24 cellular contexts compared by ENCODE assay signal in the genomic region with DNA sequence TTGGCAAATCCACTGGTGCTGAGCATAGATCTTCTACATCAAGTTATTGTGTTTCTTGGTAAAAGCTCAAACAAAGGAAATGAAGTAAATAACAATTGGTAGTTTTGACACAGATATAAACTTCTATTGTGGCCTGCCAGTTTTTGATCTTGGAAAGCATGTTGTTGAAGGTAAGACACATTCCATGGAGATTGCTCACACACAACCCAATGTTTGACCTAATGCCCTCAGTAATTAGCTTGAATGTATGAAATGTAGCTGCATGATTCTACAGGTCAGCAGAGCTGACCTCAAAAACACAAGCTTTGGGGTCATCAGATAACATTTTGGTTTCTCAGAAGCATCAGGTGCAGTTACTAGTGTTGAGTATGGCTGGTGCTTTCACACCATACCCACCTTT. TPM values are rescaled to one million over a fixed set of nuclear protein-coding genes. Genes with fewer than 3 reads are reported as not detected.
"Had no signal": no experiment of that assay in that cellular context is flagged by ENCODE, and none has a peak within 500 bp of the region (broad histone marks: within the 10 kb centered on the region; RNA-seq: fewer than 3 reads in every experiment).

No MANE protein-coding gene starts in this region.

- H3K36me3 ChIP-seq: SJSA1 had no signal

- FAIRE-seq: RCC 7860, TTC549 had no signal

- DNase-seq: activated B cell treated with CpG ODN at 0.5 μM for 24 hours; activated CD4-positive, alpha-beta memory T cell treated with anti-CD3 and anti-CD28 coated beads for 36 hours; activated CD4-positive, alpha-beta T cell treated with anti-CD3 and anti-CD28 coated beads for 1 hour; activated CD4-positive, alpha-beta T cell treated with anti-CD3 and anti-CD28 coated beads, Interleukin-2, amount 10 ng/mL, durations not matched to agents 7 days and 5 days; activated CD8-positive, alpha-beta memory T cell treated with anti-CD3 and anti-CD28 coated beads for 24 hours; activated gamma-delta T cell; activated naive CD4-positive, alpha-beta T cell treated with anti-CD3 and anti-CD28 coated beads for 36 hours; activated T-cell treated with anti-CD3 and anti-CD28 coated beads, Interleukin-2, amount 50 U/mL, for 4 hours; amygdala; Kasumi-1; NCI-H1048; NCI-H146; NCI-H187 treated with DMSO at 0.1 percent for 48 hours; NCI-H2081 treated with DMSO at 0.1 percent for 48 hours; NCI-H446; NCI-H524; PC-3; SHP77; SW 1271; T-helper 9 cell had no signal

- H3K4me3 ChIP-seq: SJSA1 had no signal

- ATAC-seq: activated T-cell treated with anti-CD3 and anti-CD28 coated beads, Interleukin-2, amount 50 U/mL, for 4 hours; PC-3; SK-N-SH treated with all-trans-retinoic acid at 6 μM for 48 hours had no signal

- H3K27me3 ChIP-seq: SJSA1 had no signal

- H3K4me1 ChIP-seq: SJSA1 had no signal

- H3K27ac ChIP-seq: SJSA1 had no signal

- H3K9me3 ChIP-seq: SJSA1 had no signal

RNA-seq across cellular contexts. Expression of a gene that starts 16.5 kb away (rescaled TPM):
- total RNA-seq: activated CD4-positive, alpha-beta memory T cell treated with anti-CD3 and anti-CD28 coated beads for 36 hours; activated CD4-positive, alpha-beta T cell treated with anti-CD3 and anti-CD28 coated beads, Interleukin-2, amount 10 ng/mL, durations not matched to agents 7 days and 5 days had no signal
